In genomic region chr5:92568522-92568921, GRCh38 we compare ENCODE assay signal across 24 cellular contexts.
A peak's percentile ranks its signal among the peaks of the same experiment; 100 is the strongest.
DNase-seq lines count a peak whose midpoint lies in the region; ATAC-seq and TF ChIP-seq lines count a peak whose summit lies in the region.
"Had no signal": no experiment of that assay in that cellular context is flagged by ENCODE, and none has a peak within 500 bp of the region (broad histone marks: within the 10 kb centered on the region; RNA-seq: fewer than 3 reads in every experiment).

No MANE protein-coding gene starts in this region.

- peaks cover 40% of the 10 kb centered on the region for H3K4me1 Mint-ChIP-seq in osteocyte (ENCODE audit: unreplicated experiment)
- H3K4me1 Mint-ChIP-seq: CD14-positive monocyte; CD8-positive, alpha-beta memory T cell had no signal

- H3K27me3 Mint-ChIP-seq in osteocyte (ENCODE audit: unreplicated experiment): no peaks in the 10 kb centered on the region
- H3K27me3 Mint-ChIP-seq: CD4-positive, alpha-beta T cell had no signal

- no peak overlapping the region for H3K4me3 Mint-ChIP-seq in osteocyte (ENCODE audit: unreplicated experiment)
- H3K4me3 Mint-ChIP-seq: CD14-positive monocyte; CD4-positive, alpha-beta T cell; CD8-positive, alpha-beta memory T cell; HFFc6 had no signal

- no peaks in the 10 kb centered on the region for H3K36me3 ChIP-seq in HEK293 (ENCODE audit: control insufficient read depth in 2 of 2, insufficient read depth in 1 of 2, low read length in 2 of 2)
- H3K36me3 ChIP-seq in SJCRH30: no peaks in the 10 kb centered on the region
- H3K36me3 ChIP-seq: BE2C; BLaER1 treated with 17β-estradiol and CSF1 and Interleukin-3, amounts not matched to agents 10 nM and 100 nM had no signal

- no peaks in the 10 kb centered on the region for H3K9me3 Mint-ChIP-seq in osteocyte (ENCODE audit: unreplicated experiment)
- H3K9me3 Mint-ChIP-seq: CD4-positive, alpha-beta T cell; HFFc6 had no signal

- H3K27ac Mint-ChIP-seq in osteocyte (ENCODE audit: unreplicated experiment): peak overlapping the region; percentile 62
- H3K27ac Mint-ChIP-seq: CD14-positive monocyte; CD4-positive, alpha-beta T cell; CD8-positive, alpha-beta memory T cell; HFFc6 had no signal

- H3K27me3 ChIP-seq in SJCRH30: no peaks in the 10 kb centered on the region
- H3K27me3 ChIP-seq: BE2C had no signal

- H3K9me3 ChIP-seq in HEK293 (ENCODE audit: control insufficient read depth, insufficient read depth, low read depth, low read length) (no peaks in the 10 kb centered on the region), SJCRH30 (replicated peaks) (no peaks in the 10 kb centered on the region)
- H3K9me3 ChIP-seq: A549; BE2C; BLaER1 treated with 17β-estradiol and CSF1 and Interleukin-3, amounts not matched to agents 10 nM and 100 nM had no signal

- H3K4me1 ChIP-seq in HEK293 (ENCODE audit: control insufficient read depth, insufficient read depth, low read length) (peaks cover 10% of the 10 kb centered on the region), SJCRH30 (peaks cover 29% of the 10 kb centered on the region)
- H3K4me1 ChIP-seq: A549; BLaER1 treated with 17β-estradiol and CSF1 and Interleukin-3, amounts not matched to agents 10 nM and 100 nM had no signal

- no peak for ATAC-seq in GM19324 (IDR thresholded peaks at IDR 0.05; ENCODE audit: low FRiP score, unreplicated experiment)
- ATAC-seq: A549 had no signal

- DNase-seq in DMS53 (lab: John Stamatoyannopoulos, UW) (peak; percentile 26), SJCRH30 (no peak), osteocyte (ENCODE audit: extremely low spot score, unreplicated experiment) (no peak), SW480 (ENCODE audit: low spot score) (no peak), midbrain (lab: John Stamatoyannopoulos, UW) (no peak)
- DNase-seq: 8988T; ACHN; AML-193; BE2C; Calu3; CD4-positive, alpha-beta T cell; CD8-positive, alpha-beta memory T cell; COR-L47; DMS153; DMS79 treated with DMSO at 0.1 percent for 48 hours; GF-D8; H7; HCEC 1CT; HFFc6 had no signal

- H3K27ac ChIP-seq in HEK293 (ENCODE audit: extremely low read depth, low read depth, low read length) (no peak overlapping the region), SJCRH30 (peak overlapping the region; percentile 23; the same call in 1 of the 2 replicates)
- H3K27ac ChIP-seq: A549; BLaER1 treated with 17β-estradiol and CSF1 and Interleukin-3, amounts not matched to agents 10 nM and 100 nM had no signal

- H3K36me3 Mint-ChIP-seq in osteocyte (ENCODE audit: unreplicated experiment): no peaks in the 10 kb centered on the region
- H3K36me3 Mint-ChIP-seq: CD14-positive monocyte; CD8-positive, alpha-beta memory T cell had no signal

- TF ChIP-seq CTCF in HEK293 (tag by site-specific recombination; IDR thresholded peaks at IDR 0.05) (no peak), osteocyte (IDR thresholded peaks at IDR 0.05) (no peak)

- H3K4me3 ChIP-seq in HEK293 (ENCODE audit: low read depth, low read length) (no peak overlapping the region), SJCRH30 (no peak overlapping the region)
- H3K4me3 ChIP-seq: A549; BLaER1 treated with 17β-estradiol and CSF1 and Interleukin-3, amounts not matched to agents 10 nM and 100 nM had no signal

- CTCF ChIA-PET in HEK293 (lab: Yijun Ruan, JAX): no interaction called here

- POLR2A ChIA-PET in HEK293 (lab: Yijun Ruan, JAX): no interaction called here

TF ChIP-seq in HEK293, 187 proteins besides CTCF, POLR2A, EP300 and RAD21:
- peak; percentile 95; the same call in 1 of the 2 replicates for TF ChIP-seq MZF1 (tag by site-specific recombination; IDR thresholded peaks at IDR 0.05; ENCODE audit: borderline replicate concordance)
- no peak for TF ChIP-seq SP3 (tag by site-specific recombination; IDR thresholded peaks at IDR 0.05)
- TF ChIP-seq ZSCAN16 (tag by site-specific recombination; IDR thresholded peaks at IDR 0.05): peak; percentile 91
- 0 out of 2 replicates have a peak, but pooled peaks have one; percentile 10 for TF ChIP-seq PRDM6 (tag by site-specific recombination; IDR thresholded peaks at IDR 0.05)
